Comparison of ENCODE assay signal across 23 cellular contexts in genomic region chr16:23515881-23516280, GRCh38. TPM values are rescaled to one million over a fixed set of nuclear protein-coding genes. Genes with fewer than 3 reads are reported as not detected.
DNase-seq lines count a peak whose midpoint lies in the region; ATAC-seq and TF ChIP-seq lines count a peak whose summit lies in the region.
"Had no signal": no experiment of that assay in that cellular context is flagged by ENCODE, and none has a peak within 500 bp of the region (broad histone marks: within the 10 kb centered on the region; RNA-seq: fewer than 3 reads in every experiment).

No MANE protein-coding gene starts in this region.

- H3K4me3 ChIP-seq in HL-60 (replicated peaks; ENCODE audit: insufficient read depth, low read length) = no peak overlapping the region
- H3K4me3 ChIP-seq in BE2C (ENCODE audit: low read depth, low read length) = no peak overlapping the region
- H3K4me3 ChIP-seq: A549, coronary artery, GM23338, testis had no signal

- no peak for ATAC-seq in activated CD8-positive, alpha-beta T cell treated with anti-CD3 and anti-CD28 coated beads for 36 hours
- ATAC-seq in stimulated activated memory B cell treated with anti-CD40 and anti-IgM and Interleukin-4, amounts not matched to agents 10 μg/mL and 1 μg/mL and 100 μg/mL, for 72 hours = no peak
- ATAC-seq: A549; activated naive CD8-positive, alpha-beta T cell treated with anti-CD3 and anti-CD28 coated beads, Interleukin-2, amount 50 U/mL, for 24 hours; GM23338; Panc1 had no signal

- H3K27me3 ChIP-seq in HL-60 (ENCODE audit: insufficient read depth, poor library complexity, severe bottlenecking) (no peaks in the 10 kb centered on the region), BE2C (no peaks in the 10 kb centered on the region)
- H3K27me3 ChIP-seq: testis had no signal

- H3K36me3 ChIP-seq in BE2C = peaks cover 10% of the 10 kb centered on the region

- no peak for TF ChIP-seq CTCF in HL-60 (IDR thresholded peaks at IDR 0.05; ENCODE audit: insufficient read depth, low read length)
- no peak for TF ChIP-seq CTCF in activated CD8-positive, alpha-beta T cell treated with anti-CD3 and anti-CD28 coated beads for 36 hours (IDR thresholded peaks at IDR 0.05)
- TF ChIP-seq CTCF in BE2C (IDR thresholded peaks at IDR 0.05; ENCODE audit: low read depth, low read length) = no peak

- CTCF ChIA-PET in activated naive CD4-positive, alpha-beta T cell treated with anti-CD3 and anti-CD28 coated beads, Interleukin-2, amount 10 ng/mL, durations not matched to agents 7 days and 5 days (lab: Charles Lee) = no interaction called here
- CTCF ChIA-PET in activated CD8-positive, alpha-beta T cell treated with anti-CD3 and anti-CD28 coated beads for 36 hours (lab: Charles Lee) = no interaction called here

- 0 out of 2 replicates have a peak, but pooled peaks cover 5% of the 10 kb centered on the region for H3K4me1 ChIP-seq in BE2C
- H3K4me1 ChIP-seq: A549, testis had no signal

- H3K27ac ChIP-seq in HL-60 (replicated peaks) = peak overlapping the region; percentile 14; the same call in 1 of the 2 replicates
- H3K27ac ChIP-seq: A549, coronary artery, testis, WERI-Rb-1 had no signal

- intact Hi-C loops in activated CD8-positive, alpha-beta T cell treated with anti-CD3 and anti-CD28 coated beads for 36 hours (cut with micrococcal nuclease) = no loop called here

- H3K27ac Mint-ChIP-seq in activated naive CD4-positive, alpha-beta T cell treated with anti-CD3 and anti-CD28 coated beads, Interleukin-2, amount 10 ng/mL, durations not matched to agents 7 days and 5 days = peak overlapping the region; percentile 60
- H3K27ac Mint-ChIP-seq in activated CD8-positive, alpha-beta T cell treated with anti-CD3 and anti-CD28 coated beads for 36 hours = peak overlapping the region; percentile 12
- peak overlapping the region; percentile 75 for H3K27ac Mint-ChIP-seq in stimulated activated memory B cell treated with anti-CD40 and anti-IgM and Interleukin-4, amounts not matched to agents 10 μg/mL and 1 μg/mL and 100 μg/mL, for 72 hours
- H3K27ac Mint-ChIP-seq: activated naive CD8-positive, alpha-beta T cell treated with anti-CD3 and anti-CD28 coated beads, Interleukin-2, amount 50 U/mL, for 24 hours; GM23338; nephron progenitor cell had no signal

- no peaks in the 10 kb centered on the region for H3K9me3 Mint-ChIP-seq in activated naive CD4-positive, alpha-beta T cell treated with anti-CD3 and anti-CD28 coated beads, Interleukin-2, amount 10 ng/mL, durations not matched to agents 7 days and 5 days
- H3K9me3 Mint-ChIP-seq in activated CD8-positive, alpha-beta T cell treated with anti-CD3 and anti-CD28 coated beads for 36 hours = no peaks in the 10 kb centered on the region
- H3K9me3 Mint-ChIP-seq in stimulated activated memory B cell treated with anti-CD40 and anti-IgM and Interleukin-4, amounts not matched to agents 10 μg/mL and 1 μg/mL and 100 μg/mL, for 72 hours = no peaks in the 10 kb centered on the region
- H3K9me3 Mint-ChIP-seq: activated naive CD8-positive, alpha-beta T cell treated with anti-CD3 and anti-CD28 coated beads, Interleukin-2, amount 50 U/mL, for 24 hours; GM23338; nephron progenitor cell had no signal

- no peak for DNase-seq in activated naive CD4-positive, alpha-beta T cell treated with anti-CD3 and anti-CD28 coated beads, Interleukin-2, amount 10 ng/mL, durations not matched to agents 7 days and 5 days
- DNase-seq in activated naive CD4-positive, alpha-beta T cell treated with anti-CD3 and anti-CD28 coated beads, Interleukin-2, amount 50 U/mL, for 16 hours = no peak
- DNase-seq in HL-60 (ENCODE audit: low read depth in 1 of 2, low spot score in 1 of 2) (no peak), SK-N-DZ (ENCODE audit: low spot score) (no peak), BE2C (no peak), NCI-H748 treated with DMSO at 0.1 percent for 48 hours (lab: John Stamatoyannopoulos, UW) (no peak)
- no peak for DNase-seq in activated CD8-positive, alpha-beta T cell treated with anti-CD3 and anti-CD28 coated beads for 36 hours
- DNase-seq: activated CD4-positive, alpha-beta T cell treated with anti-CD3 and anti-CD28 coated beads, Interleukin-2, amount 50 U/mL, for 4 hours; activated naive CD8-positive, alpha-beta T cell treated with anti-CD3 and anti-CD28 coated beads, Interleukin-2, amount 50 U/mL, for 24 hours; effector memory CD4-positive, alpha-beta T cell; NCI-H1436 treated with DMSO at 0.1 percent for 48 hours; NCI-H226; nephron progenitor cell; SHP77; stimulated activated naive CD4-positive, alpha-beta T cell treated with Interleukin-2 at 50 U/mL for 16 hours; T1000; testis; WERI-Rb-1 had no signal

- H3K4me3 Mint-ChIP-seq in activated naive CD4-positive, alpha-beta T cell treated with anti-CD3 and anti-CD28 coated beads, Interleukin-2, amount 10 ng/mL, durations not matched to agents 7 days and 5 days = no peak overlapping the region
- no peak overlapping the region for H3K4me3 Mint-ChIP-seq in activated CD8-positive, alpha-beta T cell treated with anti-CD3 and anti-CD28 coated beads for 36 hours
- no peak overlapping the region for H3K4me3 Mint-ChIP-seq in stimulated activated memory B cell treated with anti-CD40 and anti-IgM and Interleukin-4, amounts not matched to agents 10 μg/mL and 1 μg/mL and 100 μg/mL, for 72 hours
- H3K4me3 Mint-ChIP-seq: activated naive CD8-positive, alpha-beta T cell treated with anti-CD3 and anti-CD28 coated beads, Interleukin-2, amount 50 U/mL, for 24 hours; GM23338; nephron progenitor cell had no signal

- no peaks in the 10 kb centered on the region for H3K9me3 ChIP-seq in BE2C
- H3K9me3 ChIP-seq: A549, testis had no signal

- POLR2A ChIA-PET in activated CD8-positive, alpha-beta T cell treated with anti-CD3 and anti-CD28 coated beads for 36 hours (lab: Charles Lee) = no interaction called here

- peaks cover 59% of the 10 kb centered on the region for H3K4me1 Mint-ChIP-seq in activated naive CD4-positive, alpha-beta T cell treated with anti-CD3 and anti-CD28 coated beads, Interleukin-2, amount 10 ng/mL, durations not matched to agents 7 days and 5 days
- H3K4me1 Mint-ChIP-seq in activated CD8-positive, alpha-beta T cell treated with anti-CD3 and anti-CD28 coated beads for 36 hours (ENCODE audit: low read depth) = peaks cover 30% of the 10 kb centered on the region
- peaks cover 44% of the 10 kb centered on the region for H3K4me1 Mint-ChIP-seq in stimulated activated memory B cell treated with anti-CD40 and anti-IgM and Interleukin-4, amounts not matched to agents 10 μg/mL and 1 μg/mL and 100 μg/mL, for 72 hours
- H3K4me1 Mint-ChIP-seq: GM23338 had no signal

- H3K27me3 Mint-ChIP-seq in activated naive CD4-positive, alpha-beta T cell treated with anti-CD3 and anti-CD28 coated beads, Interleukin-2, amount 10 ng/mL, durations not matched to agents 7 days and 5 days = peaks cover 3% of the 10 kb centered on the region
- H3K27me3 Mint-ChIP-seq in activated CD8-positive, alpha-beta T cell treated with anti-CD3 and anti-CD28 coated beads for 36 hours = no peaks in the 10 kb centered on the region
- no peaks in the 10 kb centered on the region for H3K27me3 Mint-ChIP-seq in stimulated activated memory B cell treated with anti-CD40 and anti-IgM and Interleukin-4, amounts not matched to agents 10 μg/mL and 1 μg/mL and 100 μg/mL, for 72 hours
- H3K27me3 Mint-ChIP-seq: activated naive CD8-positive, alpha-beta T cell treated with anti-CD3 and anti-CD28 coated beads, Interleukin-2, amount 50 U/mL, for 24 hours had no signal

- H3K36me3 Mint-ChIP-seq in activated naive CD4-positive, alpha-beta T cell treated with anti-CD3 and anti-CD28 coated beads, Interleukin-2, amount 10 ng/mL, durations not matched to agents 7 days and 5 days = peaks cover 9% of the 10 kb centered on the region
- H3K36me3 Mint-ChIP-seq in activated CD8-positive, alpha-beta T cell treated with anti-CD3 and anti-CD28 coated beads for 36 hours (ENCODE audit: low read depth) = peaks cover 24% of the 10 kb centered on the region
- peaks cover 6% of the 10 kb centered on the region for H3K36me3 Mint-ChIP-seq in stimulated activated memory B cell treated with anti-CD40 and anti-IgM and Interleukin-4, amounts not matched to agents 10 μg/mL and 1 μg/mL and 100 μg/mL, for 72 hours

RNA-seq across cellular contexts. Expression of gene GGA2, which starts 5.6 kb away (rescaled TPM):
- 10 to 100 TPM; 91.0 to 96.9 TPM for total RNA-seq in activated CD8-positive, alpha-beta T cell treated with anti-CD3 and anti-CD28 coated beads for 36 hours
- polyA plus RNA-seq in SK-N-DZ (2014; cell fraction: cytosol; rRNA removed) = 57.7 and 67.8 TPM in 2 replicates
- polyA plus RNA-seq in SK-N-DZ (2014; cell fraction: nucleus; rRNA removed) = 104 and 144 TPM in 2 replicates
- 41.1 TPM for polyA plus RNA-seq in BE2C (2012; ENCODE audit: insufficient read depth, insufficient read length, low read depth)

RNA-seq across cellular contexts. Expression of gene EARS2, which starts 41.3 kb away (rescaled TPM):
- 10 to 100 TPM; 25.7 to 29.1 TPM for total RNA-seq in activated CD8-positive, alpha-beta T cell treated with anti-CD3 and anti-CD28 coated beads for 36 hours
- polyA plus RNA-seq in SK-N-DZ (2014; cell fraction: cytosol; rRNA removed) = 31.4 and 44.9 TPM in 2 replicates
- 48.8 and 57.6 TPM in 2 replicates for polyA plus RNA-seq in SK-N-DZ (2014; cell fraction: nucleus; rRNA removed)
- polyA plus RNA-seq in BE2C (2012; ENCODE audit: insufficient read depth, insufficient read length, low read depth) = 36.7 TPM

RNA-seq across cellular contexts. Expression of gene UBFD1, which starts 41.6 kb away (rescaled TPM):
- total RNA-seq in activated CD8-positive, alpha-beta T cell treated with anti-CD3 and anti-CD28 coated beads for 36 hours = 10 to 100 TPM; 51.8 to 54.1 TPM
- polyA plus RNA-seq in SK-N-DZ (2014; cell fraction: cytosol; rRNA removed) = 113 and 132 TPM in 2 replicates
- 99.1 and 107 TPM in 2 replicates for polyA plus RNA-seq in SK-N-DZ (2014; cell fraction: nucleus; rRNA removed)
- polyA plus RNA-seq in BE2C (2012; ENCODE audit: insufficient read depth, insufficient read length, low read depth) = 76.7 TPM

Comparison
In these comparisons a context has a peak if more than half of its experiments do, and no peak if none do; other contexts are left out.
1. H3K27ac Mint-ChIP-seq: peak in every context shown above with its lines; median percentile 75 in stimulated activated memory B cell treated with anti-CD40 and anti-IgM and Interleukin-4, amounts not matched to agents 10 μg/mL and 1 μg/mL and 100 μg/mL, for 72 hours; 60 in activated naive CD4-positive, alpha-beta T cell treated with anti-CD3 and anti-CD28 coated beads, Interleukin-2, amount 10 ng/mL, durations not matched to agents 7 days and 5 days; 12 in activated CD8-positive, alpha-beta T cell treated with anti-CD3 and anti-CD28 coated beads for 36 hours.